In the genomic region with DNA sequence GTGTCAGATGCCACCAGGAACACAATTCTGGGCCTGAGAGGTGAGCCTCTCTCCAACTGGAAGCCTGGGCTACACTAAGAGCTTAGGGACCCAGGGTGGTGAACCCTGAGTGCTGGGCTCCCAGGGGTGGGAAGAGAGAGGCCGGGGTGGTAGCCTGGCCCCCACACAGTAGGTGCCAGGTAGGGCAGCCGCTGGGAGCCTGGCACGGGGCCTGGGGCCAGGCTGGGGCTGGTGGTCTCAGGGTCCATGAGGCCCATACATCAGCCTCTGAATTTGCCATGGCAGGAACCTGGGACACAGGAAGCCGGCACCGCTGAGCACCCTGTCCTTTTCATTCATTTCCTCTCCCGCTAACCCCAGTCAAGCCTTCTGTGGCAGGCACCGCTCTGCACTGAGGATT, we compare ENCODE assay signal across 22 cellular contexts. TPM values are rescaled to one million over a fixed set of nuclear protein-coding genes. Genes with fewer than 3 reads are reported as not detected.
DNase-seq lines count a peak whose midpoint lies in the region; ATAC-seq, FAIRE-seq and TF ChIP-seq lines count a peak whose summit lies in the region.
"Had no signal": no experiment of that assay in that cellular context is flagged by ENCODE, and none has a peak within 500 bp of the region (broad histone marks: within the 10 kb centered on the region; RNA-seq: fewer than 3 reads in every experiment).

No MANE protein-coding gene starts in this region.

- H3K14ac ChIP-seq in IMR-90 (replicated peaks; ENCODE audit: low read depth, low read length), result peak overlapping the region; percentile 97

- peak overlapping the region; percentile 99; the same call in 2 of the 3 replicates for H2BK15ac ChIP-seq in IMR-90 (ENCODE audit: low read depth, low read length)

- BruUV-seq in IMR-90 (replicated peaks; lab: Mats Ljungman, UMichigan), result no TSS peak

- WGBS in A549 (ENCODE audit: missing lambda C conversion rate), result 77% methylated on average over 7 of the region's 7 CpGs
- WGBS in IMR-90 (ENCODE audit: extremely low coverage in 2 of 2, insufficient read length in 1 of 2), 2 experiments, result 87% methylated on average over 3 of the region's 7 CpGs; no CpG with 5 or more reads in 1 of the 2 experiments

- H2BK120ac ChIP-seq in IMR-90 (ENCODE audit: low read depth, low read length), result peak overlapping the region; percentile 99

- H3K79me1 ChIP-seq in IMR-90 (ENCODE audit: low read depth in 1 of 2, low read length in 2 of 2), result peaks cover 12 to 80% of the 10 kb centered on the region in 2 experiments; a peak in 3 of 4 replicates

- no peaks in the 10 kb centered on the region for H3K27me3 ChIP-seq in IMR-90 (ENCODE audit: control insufficient read depth, insufficient read depth, low read length)
- H3K27me3 ChIP-seq: transverse colon had no signal

- H3K4me1 ChIP-seq in A549, result peaks cover 86% of the 10 kb centered on the region
- H3K4me1 ChIP-seq in IMR-90 (ENCODE audit: control insufficient read depth, insufficient read depth, low read length), result peaks cover 47% of the 10 kb centered on the region

- peak overlapping the region; percentile 95 for H2AK9ac ChIP-seq in IMR-90 (replicated peaks; ENCODE audit: low read depth, low read length, poor library complexity)

- H3K4me2 ChIP-seq in A549 (peak overlapping the region; percentile 75), IMR-90 (ENCODE audit: low read depth, low read length) (no peak overlapping the region)

- H3K4me3 Mint-ChIP-seq in chondrocyte (ENCODE audit: unreplicated experiment) (no peak overlapping the region), nephron (no peak overlapping the region)
- H3K4me3 Mint-ChIP-seq: CD8-positive, alpha-beta T cell; H9; memory B cell had no signal

- H3K56ac ChIP-seq in IMR-90 (ENCODE audit: extremely low read depth, insufficient read depth, low read length), result peak overlapping the region; percentile 84

- no peaks in the 10 kb centered on the region for H3K36me3 Mint-ChIP-seq in chondrocyte (ENCODE audit: low read depth)
- no peaks in the 10 kb centered on the region for H3K36me3 Mint-ChIP-seq in nephron (ENCODE audit: low read depth)
- H3K36me3 Mint-ChIP-seq: CD8-positive, alpha-beta T cell; memory B cell had no signal

- peak overlapping the region; percentile 93 for H3K23ac ChIP-seq in IMR-90 (ENCODE audit: low read depth, low read length)

- TF ChIP-seq RAD21 in A549 (conservative IDR thresholded peaks at IDR 0.05 in 1 of 2, IDR thresholded peaks at IDR 0.05 in 1 of 2) (no peak), IMR-90 (IDR thresholded peaks at IDR 0.05; ENCODE audit: low read length) (no peak)

- peak overlapping the region; percentile 31; the same call in 1 of the 2 replicates for H3K9ac ChIP-seq in IMR-90 (ENCODE audit: low read depth, low read length)

- no peak for TF ChIP-seq CTCF in A549 (IDR thresholded peaks at IDR 0.05)
- no peak for TF ChIP-seq CTCF in IMR-90 (conservative IDR thresholded peaks at IDR 0.05; ENCODE audit: low read depth, low read length)
- no peak for TF ChIP-seq CTCF in chondrocyte (IDR thresholded peaks at IDR 0.05)
- no peak for TF ChIP-seq CTCF in nephron (IDR thresholded peaks at IDR 0.05; ENCODE audit: unreplicated experiment in 3 of 3)

- intact Hi-C loops in IMR-90 (cut with micrococcal nuclease), result no loop called here

- TF ChIP-seq POLR2A in A549 (IDR thresholded peaks at IDR 0.05; ENCODE audit: low read length) (no peak), IMR-90 (IDR thresholded peaks at IDR 0.05; ENCODE audit: low read depth, low read length) (no peak)

- peak overlapping the region; percentile 100 for H3K4ac ChIP-seq in IMR-90 (ENCODE audit: low read depth, low read length)

- FAIRE-seq in A549 (lab: Jason Lieb, UNC), result no peak

- H2BK20ac ChIP-seq in IMR-90 (ENCODE audit: low read depth, low read length), result peak overlapping the region; percentile 93

- ATAC-seq in A549 (no peak), IMR-90 (ENCODE audit: low read depth) (no peak), HG03521 (IDR thresholded peaks at IDR 0.05; ENCODE audit: unreplicated experiment) (no peak), HG03175 (IDR thresholded peaks at IDR 0.05; ENCODE audit: unreplicated experiment) (no peak)
- ATAC-seq: CD8-positive, alpha-beta T cell had no signal

- in situ Hi-C loops in IMR-90 (cut with MboI; ENCODE audit: low sequenced_read_pairs), result loop anchor here (5.0 kb wide), 1 partner anchor 340 kb away; the partner anchor contains the start of gene CCND1

- peak overlapping the region; percentile 89 for H3K18ac ChIP-seq in IMR-90 (ENCODE audit: low read depth, low read length)

- H3K27ac Mint-ChIP-seq in chondrocyte (ENCODE audit: unreplicated experiment) (peak overlapping the region; percentile 77), nephron (peak overlapping the region in 2 of 3 experiments; percentile 5 to 14)
- H3K27ac Mint-ChIP-seq: activated T-helper 2 cell treated with anti-CD3 and anti-CD28 coated beads, Interferon-gamma antibody, Interleukin-2, Interleukin-4, amounts not matched to agents 10 μg/mL and 5 μg/mL and 100 μg/mL, durations not matched to agents 14 hours and 24 hours and 36 hours; CD8-positive, alpha-beta T cell; H9; memory B cell had no signal

- peak overlapping the region; percentile 99 for H2AK5ac ChIP-seq in IMR-90 (ENCODE audit: low read depth, low read length)

- dilution Hi-C loops in IMR-90 (cut with HindIII; ENCODE audit: low sequenced_read_pairs, unreplicated experiment), result no loop called here

- peak overlapping the region; percentile 97 to 98 for H4K8ac ChIP-seq in IMR-90 (ENCODE audit: low read depth in 2 of 2, low read length in 2 of 2)

- DNase-seq in A549 (ENCODE audit: low read depth in 1 of 2, low spot score in 1 of 2) (no peak), IMR-90 (no peak), chondrocyte (ENCODE audit: low spot score) (peak; percentile 74), SK-N-DZ (ENCODE audit: low spot score) (no peak), SHP77 (lab: John Stamatoyannopoulos, UW) (no peak)
- DNase-seq: DMS79 treated with DMSO at 0.1 percent for 48 hours; H9; hypothalamus; Kasumi-1; NCI-H1105; NCI-H526; retina; stimulated activated naive CD4-positive, alpha-beta T cell; T-helper 9 cell had no signal

- peak overlapping the region; percentile 97 for H2BK5ac ChIP-seq in IMR-90 (ENCODE audit: low read depth, low read length, poor library complexity, severe bottlenecking)

- H3K36me3 ChIP-seq in IMR-90 (ENCODE audit: control insufficient read depth, insufficient read depth, low read length), result no peaks in the 10 kb centered on the region
- H3K36me3 ChIP-seq: transverse colon had no signal

- CTCF ChIA-PET in A549 (lab: Yijun Ruan, JAX), result interaction anchor here (0.7 to 1.2 kb wide), 2 partner anchors 184 to 341 kb away, joined by 3 read pairs; no protein-coding TSS in a partner anchor
- CTCF ChIA-PET in IMR-90 (lab: Yijun Ruan, JAX), result no interaction called here

- H3K27ac ChIP-seq in A549 (peak overlapping the region; percentile 93 to 98), IMR-90 (ENCODE audit: insufficient read depth, low read length) (peak overlapping the region; percentile 81)
- H3K27ac ChIP-seq: SK-N-MC had no signal

- no peaks in the 10 kb centered on the region; the same call in 1 of the 2 replicates for H4K20me1 ChIP-seq in IMR-90 (ENCODE audit: insufficient read depth, low read length)

- POLR2A ChIA-PET in A549 (lab: Yijun Ruan, JAX), result no interaction called here
- POLR2A ChIA-PET in IMR-90 (lab: Charles Lee; ENCODE audit: unreplicated experiment), result no interaction called here

- peak overlapping the region; percentile 96 for H4K5ac ChIP-seq in IMR-90 (ENCODE audit: low read depth, low read length)

- H4K91ac ChIP-seq in IMR-90 (ENCODE audit: insufficient read depth, low read depth, low read length), result peak overlapping the region; percentile 99

- H3K9me3 Mint-ChIP-seq in chondrocyte (ENCODE audit: low read depth) (no peaks in the 10 kb centered on the region), nephron (no peaks in the 10 kb centered on the region)
- H3K9me3 Mint-ChIP-seq: activated T-helper 2 cell treated with anti-CD3 and anti-CD28 coated beads, Interferon-gamma antibody, Interleukin-2, Interleukin-4, amounts not matched to agents 10 μg/mL and 5 μg/mL and 100 μg/mL, durations not matched to agents 14 hours and 24 hours and 36 hours; CD8-positive, alpha-beta T cell; H9; memory B cell had no signal

- peaks cover 2% of the 10 kb centered on the region for H3K27me3 Mint-ChIP-seq in chondrocyte (ENCODE audit: low read depth)
- peaks cover 11% of the 10 kb centered on the region for H3K27me3 Mint-ChIP-seq in nephron (ENCODE audit: low read depth)
- H3K27me3 Mint-ChIP-seq: memory B cell had no signal

- peaks cover 30% of the 10 kb centered on the region for H3K9me1 ChIP-seq in IMR-90 (ENCODE audit: insufficient read depth, low read length)

- H3K9me3 ChIP-seq in A549 (no peaks in the 10 kb centered on the region), IMR-90 (ENCODE audit: control insufficient read depth, insufficient read depth, low read length) (no peaks in the 10 kb centered on the region)
- H3K9me3 ChIP-seq: transverse colon had no signal

- no peak for TF ChIP-seq EP300 in A549 (IDR thresholded peaks at IDR 0.05)

- H3K4me3 ChIP-seq in A549 (0 out of 3 replicates have a peak overlapping the region, but pooled peaks have one; percentile 7), IMR-90 (ENCODE audit: insufficient read depth, low read depth, low read length) (no peak overlapping the region)
- H3K4me3 ChIP-seq: SK-N-MC, transverse colon had no signal

- H3K4me1 Mint-ChIP-seq in chondrocyte (ENCODE audit: low read depth) (peaks cover 62% of the 10 kb centered on the region), nephron (peaks cover 25% of the 10 kb centered on the region)

- H2AFZ ChIP-seq in IMR-90 (replicated peaks; ENCODE audit: low read length, poor library complexity), result peak overlapping the region; percentile 78

TF ChIP-seq in A549, 52 proteins besides CTCF, POLR2A, EP300 and RAD21 (continues in another document):
- TF ChIP-seq ZNF302 (CRISPR knock-in tag; IDR thresholded peaks at IDR 0.05) (no peak), GATA3 (IDR thresholded peaks at IDR 0.05; ENCODE audit: borderline replicate concordance) (no peak)

TF ChIP-seq in IMR-90, 13 proteins besides CTCF, POLR2A, EP300 and RAD21 (continues in another document):
- TF ChIP-seq RFX5 (IDR thresholded peaks at IDR 0.05; ENCODE audit: low read depth, low read length), result no peak
- no peak for TF ChIP-seq MAFK (IDR thresholded peaks at IDR 0.05; ENCODE audit: low read depth, low read length)
- no peak for TF ChIP-seq FOS (IDR thresholded peaks at IDR 0.05; ENCODE audit: low read depth, low read length)

RNA-seq across cellular contexts. Expression of gene MYEOV, which starts 8.5 kb away (rescaled TPM):
- polyA plus RNA-seq in A549 (2011; rRNA removed) (102 and 111 TPM in 2 replicates), A549 (2017; fragmentation: RNase III; extraction: RNeasy Plus Mini Kit Qiagen cat#74134 plus additional on column Dnase treatment) (82.2 to 113 TPM (median 92.3 TPM) in 3 replicates), IMR-90 (2012; rRNA removed) (5.8 and 12.5 TPM in 2 replicates)
- polyA plus RNA-seq in A549 (2012; cell fraction: cytosol; rRNA removed), result 109 and 120 TPM in 2 replicates
- polyA plus RNA-seq in A549 (2012; cell fraction: nucleus; rRNA removed), result 106 and 116 TPM in 2 replicates
- 164 and 190 TPM in 2 replicates for polyA minus RNA-seq in A549 (2011; rRNA and poly(A)+ RNA removed)
- total RNA-seq in IMR-90 (2012; rRNA removed) (6.1 and 6.8 TPM in 2 replicates), chondrocyte (0.87 TPM in 1 of 3 replicates, not detected in the others)
- polyA plus RNA-seq in IMR-90 (2012; cell fraction: cytosol; rRNA removed), result 3.3 and 5.6 TPM in 2 replicates
- polyA plus RNA-seq in IMR-90 (2012; cell fraction: nucleus; rRNA removed; ENCODE audit: low replicate concordance), result 7.1 and 13.0 TPM in 2 replicates
- 0.54 TPM in 1 of 2 replicates, not detected in the other for polyA plus RNA-seq in SK-N-DZ (2014; cell fraction: cytosol; rRNA removed)
- 0.49 TPM in 1 of 2 replicates, not detected in the other for polyA plus RNA-seq in SK-N-DZ (2014; cell fraction: nucleus; rRNA removed)
